8 cellular contexts compared by ENCODE assay signal in genomic region chr11:65719887-65720236, GRCh38. TPM values are rescaled to one million over a fixed set of nuclear protein-coding genes. Genes with fewer than 3 reads are reported as not detected.
DNase-seq lines count a peak whose midpoint lies in the region; ATAC-seq, FAIRE-seq and TF ChIP-seq lines count a peak whose summit lies in the region.

No MANE protein-coding gene starts in this region.

- peaks cover under 1% of the 10 kb centered on the region for H3K27me3 Mint-ChIP-seq in activated CD4-positive, alpha-beta memory T cell treated with anti-CD3 and anti-CD28 coated beads, Interleukin-2, amount 10 ng/mL, durations not matched to agents 7 days and 5 days
- H3K27me3 Mint-ChIP-seq in osteocyte (ENCODE audit: unreplicated experiment), result no peaks in the 10 kb centered on the region

- FAIRE-seq in HTR-8/SVneo (lab: Jason Lieb, UNC), result no peak

- H3K4me3 ChIP-seq in AG04449 (ENCODE audit: low read depth, low read length) (peak overlapping the region; percentile 89), fibroblast of villous mesenchyme (ENCODE audit: low read depth, low read length) (peak overlapping the region; percentile 81)

- H3K36me3 Mint-ChIP-seq in activated CD4-positive, alpha-beta memory T cell treated with anti-CD3 and anti-CD28 coated beads, Interleukin-2, amount 10 ng/mL, durations not matched to agents 7 days and 5 days (ENCODE audit: low read depth), result peaks cover 54% of the 10 kb centered on the region
- H3K36me3 Mint-ChIP-seq in osteocyte (ENCODE audit: unreplicated experiment), result peaks cover 23% of the 10 kb centered on the region

- CTCF ChIA-PET in AG04449 (lab: Yijun Ruan, JAX), result interaction anchor here (0.6 to 4.3 kb wide), 12 partner anchors 8 to 333 kb away, joined by 3 to 28 read pairs (median 4); partner anchors contain the start of genes AP5B1 and KAT5
- CTCF ChIA-PET in activated CD4-positive, alpha-beta memory T cell treated with anti-CD3 and anti-CD28 coated beads, Interleukin-2, amount 10 ng/mL, durations not matched to agents 7 days and 5 days (lab: Charles Lee), result interaction anchor here (0.9 to 5.4 kb wide), 6 partner anchors 8 to 503 kb away, joined by 3 to 44 read pairs (median 8); partner anchors contain the start of genes AP5B1, KAT5 and MUS81

- H3K4me1 Mint-ChIP-seq in activated CD4-positive, alpha-beta memory T cell treated with anti-CD3 and anti-CD28 coated beads, Interleukin-2, amount 10 ng/mL, durations not matched to agents 7 days and 5 days, result peaks cover 44% of the 10 kb centered on the region
- H3K4me1 Mint-ChIP-seq in osteocyte (ENCODE audit: unreplicated experiment), result peaks cover 26% of the 10 kb centered on the region

- no peak for TF ChIP-seq CTCF in AG04449 (IDR thresholded peaks at IDR 0.05; ENCODE audit: insufficient read depth, low read length, missing control alignments)
- TF ChIP-seq CTCF in fibroblast of villous mesenchyme (IDR thresholded peaks at IDR 0.05; ENCODE audit: insufficient read depth, low read depth, low read length), result no peak
- TF ChIP-seq CTCF in osteocyte (IDR thresholded peaks at IDR 0.05), result no peak

- peak overlapping the region; percentile 93 for H3K4me3 Mint-ChIP-seq in activated CD4-positive, alpha-beta memory T cell treated with anti-CD3 and anti-CD28 coated beads, Interleukin-2, amount 10 ng/mL, durations not matched to agents 7 days and 5 days
- peak overlapping the region; percentile 95 for H3K4me3 Mint-ChIP-seq in osteocyte (ENCODE audit: unreplicated experiment)

- POLR2A ChIA-PET in AG04449 (lab: Yijun Ruan, JAX), result interaction anchor here (0.5 to 2.7 kb wide), 6 partner anchors 8 to 274 kb away, joined by 3 to 23 read pairs (median 5); partner anchors contain the start of genes CFL1, KAT5, MUS81 and RELA
- POLR2A ChIA-PET in activated CD4-positive, alpha-beta memory T cell treated with anti-CD3 and anti-CD28 coated beads, Interleukin-2, amount 10 ng/mL, durations not matched to agents 7 days and 5 days (lab: Charles Lee), result interaction anchor here (0.8 to 3.7 kb wide), 16 partner anchors 8 to 283 kb away, joined by 3 to 33 read pairs (median 4); partner anchors contain the start of genes BANF1, CCDC85B, CFL1 and EHBP1L1

- peak; percentile 11 for ATAC-seq in GM19328 (IDR thresholded peaks at IDR 0.05; ENCODE audit: unreplicated experiment)

- DNase-seq in AG04449 (ENCODE audit: low read depth, low spot score), result no peak
- DNase-seq in HuH-7 (ENCODE audit: low spot score), result peak; percentile 26
- DNase-seq in activated CD4-positive, alpha-beta memory T cell treated with anti-CD3 and anti-CD28 coated beads, Interleukin-2, amount 10 ng/mL, durations not matched to agents 7 days and 5 days, result peak; percentile 38
- DNase-seq in fibroblast of villous mesenchyme (ENCODE audit: low read depth), result peak; percentile 37
- DNase-seq in osteocyte (ENCODE audit: extremely low spot score, unreplicated experiment), result no peak
- no peak for DNase-seq in HTR-8/SVneo (ENCODE audit: insufficient read length, low spot score)
- DNase-seq in H4 (ENCODE audit: low spot score), result no peak

- H3K9me3 Mint-ChIP-seq in activated CD4-positive, alpha-beta memory T cell treated with anti-CD3 and anti-CD28 coated beads, Interleukin-2, amount 10 ng/mL, durations not matched to agents 7 days and 5 days, result no peaks in the 10 kb centered on the region
- H3K9me3 Mint-ChIP-seq in osteocyte (ENCODE audit: unreplicated experiment), result no peaks in the 10 kb centered on the region

- peak overlapping the region; percentile 77 for H3K27ac Mint-ChIP-seq in activated CD4-positive, alpha-beta memory T cell treated with anti-CD3 and anti-CD28 coated beads, Interleukin-2, amount 10 ng/mL, durations not matched to agents 7 days and 5 days
- H3K27ac Mint-ChIP-seq in osteocyte (ENCODE audit: unreplicated experiment), result peak overlapping the region; percentile 91

RNA-seq across cellular contexts. Expression of gene RNASEH2C, which starts 0.7 kb away (rescaled TPM):
- total RNA-seq in activated CD4-positive, alpha-beta memory T cell treated with anti-CD3 and anti-CD28 coated beads, Interleukin-2, amount 10 ng/mL, durations not matched to agents 7 days and 5 days, result 10 to 100 TPM; 80.3 to 81.9 TPM
- total RNA-seq in fibroblast of villous mesenchyme (41.5 and 44.1 TPM in 2 replicates), osteocyte (54.2 and 55.6 TPM in 2 replicates)
- total RNA-seq in H4 (2014; rRNA removed; shearing (Covaris generic)), result 24.2 and 36.1 TPM in 2 replicates

RNA-seq across cellular contexts. Expression of gene KAT5, which starts 7.8 kb away (rescaled TPM):
- 10 to 100 TPM; 62.6 to 63.0 TPM for total RNA-seq in activated CD4-positive, alpha-beta memory T cell treated with anti-CD3 and anti-CD28 coated beads, Interleukin-2, amount 10 ng/mL, durations not matched to agents 7 days and 5 days
- 33.2 and 42.2 TPM in 2 replicates for total RNA-seq in fibroblast of villous mesenchyme
- total RNA-seq in osteocyte, result 60.4 and 66.5 TPM in 2 replicates
- 39.1 and 45.1 TPM in 2 replicates for total RNA-seq in H4 (2014; rRNA removed; shearing (Covaris generic))

RNA-seq across cellular contexts. Expression of gene RELA, which starts 57.1 kb away (rescaled TPM):
- total RNA-seq in activated CD4-positive, alpha-beta memory T cell treated with anti-CD3 and anti-CD28 coated beads, Interleukin-2, amount 10 ng/mL, durations not matched to agents 7 days and 5 days, result 100 to 1,000 TPM in 1 of 2 experiments, 10 to 100 TPM in 1; 91.2 to 102 TPM
- total RNA-seq in fibroblast of villous mesenchyme (22.2 and 24.2 TPM in 2 replicates), osteocyte (77.4 and 79.7 TPM in 2 replicates)
- total RNA-seq in H4 (2014; rRNA removed; shearing (Covaris generic)), result 26.3 and 48.1 TPM in 2 replicates

Comparison
In these comparisons a context has a peak if more than half of its experiments do, and no peak if none do; other contexts are left out.
1. DNase-seq: peak in HuH-7 (single experiment), activated CD4-positive, alpha-beta memory T cell treated with anti-CD3 and anti-CD28 coated beads, Interleukin-2, amount 10 ng/mL, durations not matched to agents 7 days and 5 days (single experiment) and fibroblast of villous mesenchyme (single experiment); none in AG04449 (single experiment), osteocyte (single experiment), HTR-8/SVneo (single experiment) and H4 (single experiment).